20 cellular contexts compared by ENCODE assay signal in the genomic region with DNA sequence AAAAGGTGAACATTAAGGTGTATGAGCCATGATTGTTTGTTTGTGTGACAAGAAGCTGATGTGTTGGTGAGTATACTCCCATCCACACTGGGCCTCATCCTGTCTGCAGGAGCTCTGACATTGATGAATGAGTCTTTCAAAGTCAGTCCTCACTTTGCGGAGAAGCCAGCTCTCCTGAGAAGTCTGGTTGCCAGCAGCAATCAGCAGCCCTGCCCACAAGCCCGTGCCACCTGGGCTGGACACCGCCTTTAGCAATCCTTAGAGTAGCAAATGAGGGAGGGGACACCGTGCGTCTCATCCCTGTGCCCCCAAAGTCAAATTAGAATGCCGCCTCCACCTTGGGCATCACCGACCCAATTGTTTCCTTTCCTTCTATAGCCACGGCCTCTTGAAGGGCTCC.
"Had no signal": no experiment of that assay in that cellular context is flagged by ENCODE, and none has a peak within 500 bp of the region (broad histone marks: within the 10 kb centered on the region; RNA-seq: fewer than 3 reads in every experiment).

No MANE protein-coding gene starts in this region.

- FAIRE-seq: RCC 7860 had no signal

- H3K27me3 ChIP-seq: SJSA1 had no signal

- H3K4me1 ChIP-seq: SJSA1 had no signal

- H3K9me3 ChIP-seq: MG63, SJSA1 had no signal

- DNase-seq: Karpas-422, KG1, MG63, NCI-H1092, NCI-H1105 treated with DMSO at 0.1 percent for 48 hours, NCI-H1417 treated with DMSO at 0.1 percent for 48 hours, NCI-H146, NCI-H1694 treated with DMSO at 0.1 percent for 48 hours, NCI-H1930, NCI-H2081, NCI-H2107, NCI-H2227 treated with DMSO at 0.1 percent for 48 hours, NCI-H524, NCI-H774, Right ventricle myocardium superior, RPMI8226, SIG-M5 had no signal

- H3K36me3 ChIP-seq: MG63, SJSA1 had no signal

- H3K27ac ChIP-seq: SJSA1, SK-N-MC had no signal

- H3K4me3 ChIP-seq: MG63, SJSA1, SK-N-MC had no signal
